35 cellular contexts compared by ENCODE assay signal in genomic region chr7:83414947-83415346, GRCh38.
"Had no signal": no experiment of that assay in that cellular context is flagged by ENCODE, and none has a peak within 500 bp of the region (broad histone marks: within the 10 kb centered on the region; RNA-seq: fewer than 3 reads in every experiment).

No MANE protein-coding gene starts in this region.

- H3K9me3 Mint-ChIP-seq: activated naive CD4-positive, alpha-beta T cell treated with anti-CD3 and anti-CD28 coated beads for 36 hours; activated naive CD8-positive, alpha-beta T cell treated with anti-CD3 and anti-CD28 coated beads, Interleukin-2, amount 50 U/mL, for 24 hours; activated T-helper 1 cell treated with anti-CD3 and anti-CD28 coated beads, Interleukin-12 subunit alpha, Interleukin-12 subunit beta, Interleukin-2, Interleukin-4 antibody, amounts not matched to agents 30 ng/mL and 10 ng/mL and 1 ng/mL, durations not matched to agents 14 hours and 24 hours and 36 hours; activated T-helper 2 cell treated with anti-CD3 and anti-CD28 coated beads, Interferon-gamma antibody, Interleukin-2, Interleukin-4, amounts not matched to agents 10 μg/mL and 5 μg/mL and 100 μg/mL, durations not matched to agents 14 hours and 24 hours and 36 hours had no signal

- H3K4me3 Mint-ChIP-seq: activated CD4-positive, alpha-beta memory T cell treated with anti-CD3 and anti-CD28 coated beads for 36 hours; activated CD4-positive, alpha-beta T cell treated with anti-CD3 and anti-CD28 coated beads for 36 hours; activated CD4-positive, alpha-beta T cell treated with anti-CD3 and anti-CD28 coated beads, Interleukin-2, amount 10 ng/mL, durations not matched to agents 24 days and 14 days; activated CD8-positive, alpha-beta memory T cell treated with anti-CD3 and anti-CD28 coated beads, Interleukin-2, amount 10 ng/mL, durations not matched to agents 7 days and 5 days; activated CD8-positive, alpha-beta T cell treated with anti-CD3 and anti-CD28 coated beads, Interleukin-2, amount 10 ng/mL, durations not matched to agents 7 days and 5 days; activated naive CD4-positive, alpha-beta T cell treated with anti-CD3 and anti-CD28 coated beads for 36 hours; activated naive CD4-positive, alpha-beta T cell treated with anti-CD3 and anti-CD28 coated beads, Interleukin-2, amount 50 U/mL, for 24 hours; activated naive CD8-positive, alpha-beta T cell treated with anti-CD3 and anti-CD28 coated beads for 36 hours; activated naive CD8-positive, alpha-beta T cell treated with anti-CD3 and anti-CD28 coated beads, Interleukin-2, amount 50 U/mL, for 24 hours; activated T-helper 1 cell treated with anti-CD3 and anti-CD28 coated beads, Interleukin-12 subunit alpha, Interleukin-12 subunit beta, Interleukin-2, Interleukin-4 antibody, amounts not matched to agents 30 ng/mL and 10 ng/mL and 1 ng/mL, durations not matched to agents 14 hours and 24 hours and 36 hours; effector memory CD8-positive, alpha-beta T cell had no signal

- H2AFZ ChIP-seq: hepatocyte had no signal

- H3K27ac Mint-ChIP-seq: activated CD4-positive, alpha-beta memory T cell treated with anti-CD3 and anti-CD28 coated beads for 36 hours; activated CD4-positive, alpha-beta T cell treated with anti-CD3 and anti-CD28 coated beads for 36 hours; activated CD4-positive, alpha-beta T cell treated with anti-CD3 and anti-CD28 coated beads, Interleukin-2, amount 10 ng/mL, durations not matched to agents 24 days and 14 days; activated CD8-positive, alpha-beta memory T cell treated with anti-CD3 and anti-CD28 coated beads, Interleukin-2, amount 10 ng/mL, durations not matched to agents 7 days and 5 days; activated CD8-positive, alpha-beta T cell treated with anti-CD3 and anti-CD28 coated beads, Interleukin-2, amount 10 ng/mL, durations not matched to agents 7 days and 5 days; activated naive CD4-positive, alpha-beta T cell treated with anti-CD3 and anti-CD28 coated beads for 36 hours; activated naive CD4-positive, alpha-beta T cell treated with anti-CD3 and anti-CD28 coated beads, Interleukin-2, amount 50 U/mL, for 24 hours; activated naive CD8-positive, alpha-beta T cell treated with anti-CD3 and anti-CD28 coated beads for 36 hours; activated naive CD8-positive, alpha-beta T cell treated with anti-CD3 and anti-CD28 coated beads, Interleukin-2, amount 50 U/mL, for 24 hours; activated T-helper 1 cell treated with anti-CD3 and anti-CD28 coated beads, Interleukin-12 subunit alpha, Interleukin-12 subunit beta, Interleukin-2, Interleukin-4 antibody, amounts not matched to agents 30 ng/mL and 10 ng/mL and 1 ng/mL, durations not matched to agents 14 hours and 24 hours and 36 hours; activated T-helper 2 cell treated with anti-CD3 and anti-CD28 coated beads, Interferon-gamma antibody, Interleukin-2, Interleukin-4, amounts not matched to agents 10 μg/mL and 5 μg/mL and 100 μg/mL, durations not matched to agents 14 hours and 24 hours and 36 hours; effector memory CD8-positive, alpha-beta T cell had no signal

- H3K4me3 ChIP-seq: adrenal gland, body of pancreas, esophagus muscularis mucosa, gastrocnemius medialis, heart left ventricle, hepatocyte had no signal

- H3K27me3 ChIP-seq: adrenal gland, body of pancreas, esophagus muscularis mucosa, foreskin keratinocyte, gastrocnemius medialis, hepatocyte had no signal

- H3K36me3 ChIP-seq: adrenal gland, esophagus muscularis mucosa, gastrocnemius medialis, heart left ventricle, WERI-Rb-1 had no signal

- H3K4me1 Mint-ChIP-seq: activated CD4-positive, alpha-beta T cell treated with anti-CD3 and anti-CD28 coated beads for 36 hours; activated CD4-positive, alpha-beta T cell treated with anti-CD3 and anti-CD28 coated beads, Interleukin-2, amount 10 ng/mL, durations not matched to agents 24 days and 14 days; activated CD8-positive, alpha-beta memory T cell treated with anti-CD3 and anti-CD28 coated beads, Interleukin-2, amount 10 ng/mL, durations not matched to agents 7 days and 5 days; activated naive CD4-positive, alpha-beta T cell treated with anti-CD3 and anti-CD28 coated beads, Interleukin-2, amount 50 U/mL, for 24 hours; activated naive CD8-positive, alpha-beta T cell treated with anti-CD3 and anti-CD28 coated beads for 36 hours; activated naive CD8-positive, alpha-beta T cell treated with anti-CD3 and anti-CD28 coated beads, Interleukin-2, amount 50 U/mL, for 24 hours had no signal

- H3K4me2 ChIP-seq: hepatocyte had no signal

- H3K36me3 Mint-ChIP-seq: activated CD4-positive, alpha-beta memory T cell treated with anti-CD3 and anti-CD28 coated beads for 36 hours; activated CD8-positive, alpha-beta memory T cell treated with anti-CD3 and anti-CD28 coated beads, Interleukin-2, amount 10 ng/mL, durations not matched to agents 7 days and 5 days; activated naive CD4-positive, alpha-beta T cell treated with anti-CD3 and anti-CD28 coated beads, Interleukin-2, amount 50 U/mL, for 24 hours; activated naive CD8-positive, alpha-beta T cell treated with anti-CD3 and anti-CD28 coated beads for 36 hours had no signal

- H3K4me1 ChIP-seq: adrenal gland, body of pancreas, gastrocnemius medialis, heart left ventricle had no signal

- H3K79me2 ChIP-seq: hepatocyte had no signal

- DNase-seq: activated CD4-positive, alpha-beta memory T cell treated with anti-CD3 and anti-CD28 coated beads for 36 hours; activated CD4-positive, alpha-beta T cell treated with anti-CD3 and anti-CD28 coated beads for 36 hours; activated CD4-positive, alpha-beta T cell treated with anti-CD3 and anti-CD28 coated beads, Interleukin-2, amount 10 ng/mL, durations not matched to agents 24 days and 14 days; activated CD4-positive, CD25-positive, alpha-beta regulatory T cell; activated CD4-positive, CD25-positive, alpha-beta regulatory T cell treated with anti-CD3 and anti-CD28 coated beads, Interleukin-2, amount 50 U/mL, for 72 hours; activated CD8-positive, alpha-beta memory T cell treated with anti-CD3 and anti-CD28 coated beads, Interleukin-2, amount 10 ng/mL, durations not matched to agents 7 days and 5 days; activated CD8-positive, alpha-beta memory T cell treated with anti-CD3 and anti-CD28 coated beads, Interleukin-2, amount 50 U/mL, for 4 hours; activated CD8-positive, alpha-beta T cell treated with anti-CD3 and anti-CD28 coated beads, Interleukin-2, amount 10 ng/mL, durations not matched to agents 7 days and 5 days; activated effector memory CD4-positive, alpha-beta T cell treated with anti-CD3 and anti-CD28 coated beads, Interleukin-2, amount 50 U/mL, for 16 hours; activated naive CD4-positive, alpha-beta T cell treated with anti-CD3 and anti-CD28 coated beads for 36 hours; activated naive CD8-positive, alpha-beta T cell treated with anti-CD3 and anti-CD28 coated beads for 36 hours; activated naive CD8-positive, alpha-beta T cell treated with anti-CD3 and anti-CD28 coated beads, Interleukin-2, amount 50 U/mL, for 24 hours; activated T-cell treated with anti-CD3 and anti-CD28 coated beads, Interleukin-2, amount 50 U/mL, for 1 hour; activated T-cell treated with anti-CD3 and anti-CD28 coated beads, Interleukin-2, amount 50 U/mL, for 48 hours; adrenal gland; amygdala; aorta; body of pancreas; caudate nucleus; cortex of kidney; dermis blood vessel endothelial cell; effector CD4-positive, alpha-beta T cell; effector memory CD8-positive, alpha-beta T cell; erythroblast; foreskin keratinocyte; gastrocnemius medialis; glutamatergic neuron; heart left ventricle; T1000; WERI-Rb-1 had no signal

- ATAC-seq: activated CD4-positive, alpha-beta T cell treated with anti-CD3 and anti-CD28 coated beads for 36 hours; activated CD8-positive, alpha-beta memory T cell treated with anti-CD3 and anti-CD28 coated beads, Interleukin-2, amount 10 ng/mL, durations not matched to agents 7 days and 5 days; activated CD8-positive, alpha-beta T cell treated with anti-CD3 and anti-CD28 coated beads, Interleukin-2, amount 10 ng/mL, durations not matched to agents 7 days and 5 days; activated naive CD8-positive, alpha-beta T cell treated with anti-CD3 and anti-CD28 coated beads, Interleukin-2, amount 50 U/mL, for 24 hours; body of pancreas; effector memory CD8-positive, alpha-beta T cell; gastrocnemius medialis; heart left ventricle had no signal

- H3K27me3 Mint-ChIP-seq: activated CD4-positive, alpha-beta memory T cell treated with anti-CD3 and anti-CD28 coated beads for 36 hours; activated CD4-positive, alpha-beta T cell treated with anti-CD3 and anti-CD28 coated beads for 36 hours; activated CD4-positive, alpha-beta T cell treated with anti-CD3 and anti-CD28 coated beads, Interleukin-2, amount 10 ng/mL, durations not matched to agents 24 days and 14 days; activated CD8-positive, alpha-beta memory T cell treated with anti-CD3 and anti-CD28 coated beads, Interleukin-2, amount 10 ng/mL, durations not matched to agents 7 days and 5 days; activated naive CD4-positive, alpha-beta T cell treated with anti-CD3 and anti-CD28 coated beads, Interleukin-2, amount 50 U/mL, for 24 hours; activated naive CD8-positive, alpha-beta T cell treated with anti-CD3 and anti-CD28 coated beads for 36 hours; activated naive CD8-positive, alpha-beta T cell treated with anti-CD3 and anti-CD28 coated beads, Interleukin-2, amount 50 U/mL, for 24 hours; effector memory CD8-positive, alpha-beta T cell had no signal

- H3K27ac ChIP-seq: adrenal gland, body of pancreas, esophagus muscularis mucosa, foreskin keratinocyte, gastrocnemius medialis, heart left ventricle, hepatocyte, WERI-Rb-1 had no signal

- H3K9me3 ChIP-seq: adrenal gland, body of pancreas, esophagus muscularis mucosa, gastrocnemius medialis had no signal
